19 cellular contexts compared by ENCODE assay signal in the genomic region with DNA sequence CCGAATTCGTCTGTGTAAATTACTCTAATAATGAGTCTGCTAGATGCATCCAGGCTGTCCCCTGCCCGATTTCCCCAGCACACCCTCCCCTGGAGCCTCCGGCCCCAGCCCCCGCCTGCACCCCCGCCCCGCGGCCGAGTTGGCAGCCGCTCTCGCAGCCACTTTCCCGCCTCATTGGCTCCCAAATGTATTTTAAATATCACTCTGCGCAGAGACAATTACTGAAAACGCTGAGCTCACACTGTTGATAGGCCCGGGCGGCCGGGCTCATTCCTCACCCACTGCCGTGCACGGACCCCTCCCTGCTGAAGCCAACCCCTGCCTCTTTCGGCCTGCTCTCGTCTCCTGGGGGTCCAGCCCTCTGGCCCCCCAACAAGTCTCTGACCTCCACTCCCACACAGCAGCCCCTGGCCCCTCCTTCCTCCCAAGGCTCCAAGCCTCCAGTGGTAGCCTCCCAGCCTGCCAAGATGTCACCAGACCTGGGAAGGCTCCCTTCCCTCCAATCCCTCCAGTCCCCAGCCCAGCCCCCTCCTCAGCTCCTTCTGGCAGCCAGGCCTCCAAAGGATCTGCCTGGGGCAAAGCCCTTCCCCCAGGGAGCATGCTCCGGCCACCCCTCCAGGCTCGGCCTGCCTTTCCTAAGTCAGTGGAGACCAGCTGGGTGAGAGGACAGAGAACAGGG. TPM values are rescaled to one million over a fixed set of nuclear protein-coding genes. Genes with fewer than 3 reads are reported as not detected.
DNase-seq lines count a peak whose midpoint lies in the region; ATAC-seq and FAIRE-seq lines count a peak whose summit lies in the region.
"Had no signal": no experiment of that assay in that cellular context is flagged by ENCODE, and none has a peak within 500 bp of the region (broad histone marks: within the 10 kb centered on the region; RNA-seq: fewer than 3 reads in every experiment).

No MANE protein-coding gene starts in this region.

- H3K4me3 ChIP-seq in SK-N-MC, result peak overlapping the region; percentile 18; the same call in 1 of the 2 replicates

- no peaks in the 10 kb centered on the region for H3K36me3 ChIP-seq in SK-N-MC (ENCODE audit: insufficient read depth, low read length)

- H3K9ac ChIP-seq in SK-N-MC (ENCODE audit: insufficient read length), result no peak overlapping the region

- H3K9me3 ChIP-seq in SK-N-MC (ENCODE audit: low read depth, low read length), result no peaks in the 10 kb centered on the region
- H3K9me3 ChIP-seq: Caco-2 had no signal

- ATAC-seq in left lobe of liver (no peak), GM21360 (IDR thresholded peaks at IDR 0.05; ENCODE audit: unreplicated experiment) (no peak), GM18867 (IDR thresholded peaks at IDR 0.05; ENCODE audit: unreplicated experiment) (no peak)
- ATAC-seq: activated CD4-positive, alpha-beta T cell treated with anti-CD3 and anti-CD28 coated beads for 36 hours; HepG2 had no signal

- DNase-seq in COR-L47 (lab: John Stamatoyannopoulos, UW) (peak; percentile 45), NCI-H1092 treated with DMSO at 0.1 percent for 48 hours (lab: John Stamatoyannopoulos, UW) (peak; percentile 54), SK-N-MC (ENCODE audit: low read depth, low spot score) (no peak), iPS-NIHi7 (ENCODE audit: extremely low spot score) (peak; percentile 76), left lobe of liver (ENCODE audit: low spot score) (no peak), GM19239 (ENCODE audit: insufficient read length, low spot score) (no peak)
- DNase-seq: activated CD4-positive, alpha-beta T cell treated with anti-CD3 and anti-CD28 coated beads for 36 hours; activated naive CD4-positive, alpha-beta T cell treated with anti-CD3 and anti-CD28 coated beads, Interleukin-2, amount 50 U/mL, for 16 hours; Caco-2; T-helper 2 cell; trophoblast cell had no signal

- no peak for FAIRE-seq in GM19239 (lab: Jason Lieb, UNC)
- FAIRE-seq: HepG2 had no signal

- no peak overlapping the region for H3K27ac ChIP-seq in SK-N-MC

RNA-seq across cellular contexts. Expression of a gene that starts 11.0 kb away (rescaled TPM):
- not detected for total RNA-seq in left lobe of liver
- total RNA-seq: activated CD4-positive, alpha-beta T cell treated with anti-CD3 and anti-CD28 coated beads for 36 hours; Caco-2; epithelial cell of proximal tubule; HepG2; kidney epithelial cell; mucosa of gallbladder; omental fat pad; skeletal muscle tissue had no signal

RNA-seq across cellular contexts. Expression of a gene that starts 12.3 kb away (rescaled TPM):
- total RNA-seq in left lobe of liver, result not detected
- total RNA-seq: activated CD4-positive, alpha-beta T cell treated with anti-CD3 and anti-CD28 coated beads for 36 hours; Caco-2; epithelial cell of proximal tubule; HepG2; kidney epithelial cell; mucosa of gallbladder; omental fat pad had no signal

RNA-seq across cellular contexts. Expression of a gene that starts 27.7 kb away (rescaled TPM):
- 7.8 TPM for total RNA-seq in left lobe of liver

RNA-seq across cellular contexts. Expression of a gene that starts 31.8 kb away (rescaled TPM):
- total RNA-seq in left lobe of liver, result not detected
- total RNA-seq: Caco-2, epithelial cell of proximal tubule, HepG2, kidney epithelial cell, mucosa of gallbladder, omental fat pad, skeletal muscle tissue had no signal

RNA-seq across cellular contexts. Expression of a gene that starts 32.9 kb away (rescaled TPM):
- 16.1 TPM for total RNA-seq in left lobe of liver

Comparison
In these comparisons a context has a peak if more than half of its experiments do, and no peak if none do; other contexts are left out.
1. DNase-seq: peak in COR-L47 (single experiment), NCI-H1092 treated with DMSO at 0.1 percent for 48 hours (single experiment) and iPS-NIHi7 (single experiment); none in SK-N-MC (single experiment), left lobe of liver (single experiment) and GM19239 (single experiment).